In the genomic region with DNA sequence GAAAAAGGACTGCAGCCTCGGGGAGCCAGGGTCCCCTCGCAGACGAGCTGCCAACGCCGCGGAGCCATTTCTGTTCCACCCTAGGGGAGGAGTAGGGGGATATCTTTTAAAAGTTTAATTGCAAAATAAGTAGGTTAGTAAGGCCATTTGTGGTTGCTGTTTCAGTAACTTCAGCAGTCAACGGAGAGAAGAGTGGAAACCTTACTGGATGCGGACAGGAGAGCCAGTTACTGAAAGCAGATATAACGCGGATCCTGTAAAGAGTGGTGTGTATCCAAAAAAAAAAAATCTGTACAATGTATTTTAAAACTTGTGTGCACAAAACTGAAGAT, we compare ENCODE assay signal across 8 cellular contexts. TPM values are rescaled to one million over a fixed set of nuclear protein-coding genes. Genes with fewer than 3 reads are reported as not detected.
DNase-seq lines count a peak whose midpoint lies in the region; TF ChIP-seq lines count a peak whose summit lies in the region.

No MANE protein-coding gene starts in this region.

- 0 to 1% methylated on average over 10 of the region's 10 CpGs for WGBS in lower leg skin, 2 donors
- under 1% methylated on average over 10 of the region's 10 CpGs for WGBS in urinary bladder

- H3K36me3 Mint-ChIP-seq in activated naive CD4-positive, alpha-beta T cell treated with anti-CD3 and anti-CD28 coated beads, Interleukin-2, amount 50 U/mL, for 24 hours, result peaks cover 49% of the 10 kb centered on the region

- no peak for DNase-seq in activated naive CD4-positive, alpha-beta T cell (lab: John Stamatoyannopoulos, UW)
- DNase-seq in amniotic epithelial cell (ENCODE audit: low read depth), result peak; percentile 68
- no peak for DNase-seq in lower leg skin (ENCODE audit: low spot score in 2 of 2)
- no peak for DNase-seq in stimulated activated CD4-positive, alpha-beta T cell treated with anti-CD3 and anti-CD28 coated beads, Interleukin-2, amount 100 ng/mL, for 48 hours
- DNase-seq in RPMI8226, result no peak
- no peak for DNase-seq in NCI-H2029 (lab: John Stamatoyannopoulos, UW)

- TF ChIP-seq CTCF in lower leg skin (IDR thresholded peaks at IDR 0.05), result no peak

- H3K4me1 Mint-ChIP-seq in activated naive CD4-positive, alpha-beta T cell treated with anti-CD3 and anti-CD28 coated beads, Interleukin-2, amount 50 U/mL, for 24 hours, result peaks cover 30% of the 10 kb centered on the region

- H3K4me3 Mint-ChIP-seq in activated naive CD4-positive, alpha-beta T cell treated with anti-CD3 and anti-CD28 coated beads, Interleukin-2, amount 50 U/mL, for 24 hours, result peak overlapping the region; percentile 97

- TF ChIP-seq POLR2A in lower leg skin (IDR thresholded peaks at IDR 0.05), result no peak

- H3K27ac Mint-ChIP-seq in activated naive CD4-positive, alpha-beta T cell treated with anti-CD3 and anti-CD28 coated beads, Interleukin-2, amount 50 U/mL, for 24 hours, result peak overlapping the region; percentile 99

- H3K27ac ChIP-seq in urinary bladder (ENCODE audit: low read depth), result peak overlapping the region; percentile 88

- H3K27me3 Mint-ChIP-seq in activated naive CD4-positive, alpha-beta T cell treated with anti-CD3 and anti-CD28 coated beads, Interleukin-2, amount 50 U/mL, for 24 hours, result no peaks in the 10 kb centered on the region

- peak overlapping the region; percentile 51 for H3K4me3 ChIP-seq in lower leg skin (ENCODE audit: low read depth, poor library complexity, severe bottlenecking)
- peak overlapping the region; percentile 58 for H3K4me3 ChIP-seq in urinary bladder (ENCODE audit: low read depth, low read length)

- H3K4me1 ChIP-seq in urinary bladder (ENCODE audit: insufficient read depth), result no peaks in the 10 kb centered on the region

- intact Hi-C loops in lower leg skin (cut with DNase I; ENCODE audit: low total_unique reads), result loop anchor here (10.0 kb wide), 2 partner anchors 332 to 428 kb away; no protein-coding TSS in a partner anchor

- no peaks in the 10 kb centered on the region for H3K9me3 Mint-ChIP-seq in activated naive CD4-positive, alpha-beta T cell treated with anti-CD3 and anti-CD28 coated beads, Interleukin-2, amount 50 U/mL, for 24 hours

- no peaks in the 10 kb centered on the region for H3K36me3 ChIP-seq in urinary bladder (ENCODE audit: insufficient read depth)

RNA-seq across cellular contexts. Expression of gene BTG1, which starts 0.8 kb away (rescaled TPM):
- 100 to 1,000 TPM; 113 to 250 (median 182) TPM for total RNA-seq in lower leg skin
- 32.8 TPM for total RNA-seq in urinary bladder
- polyA plus RNA-seq in urinary bladder, result 50.6 TPM
